ENCODE assay signal across 24 cellular contexts in the genomic region with DNA sequence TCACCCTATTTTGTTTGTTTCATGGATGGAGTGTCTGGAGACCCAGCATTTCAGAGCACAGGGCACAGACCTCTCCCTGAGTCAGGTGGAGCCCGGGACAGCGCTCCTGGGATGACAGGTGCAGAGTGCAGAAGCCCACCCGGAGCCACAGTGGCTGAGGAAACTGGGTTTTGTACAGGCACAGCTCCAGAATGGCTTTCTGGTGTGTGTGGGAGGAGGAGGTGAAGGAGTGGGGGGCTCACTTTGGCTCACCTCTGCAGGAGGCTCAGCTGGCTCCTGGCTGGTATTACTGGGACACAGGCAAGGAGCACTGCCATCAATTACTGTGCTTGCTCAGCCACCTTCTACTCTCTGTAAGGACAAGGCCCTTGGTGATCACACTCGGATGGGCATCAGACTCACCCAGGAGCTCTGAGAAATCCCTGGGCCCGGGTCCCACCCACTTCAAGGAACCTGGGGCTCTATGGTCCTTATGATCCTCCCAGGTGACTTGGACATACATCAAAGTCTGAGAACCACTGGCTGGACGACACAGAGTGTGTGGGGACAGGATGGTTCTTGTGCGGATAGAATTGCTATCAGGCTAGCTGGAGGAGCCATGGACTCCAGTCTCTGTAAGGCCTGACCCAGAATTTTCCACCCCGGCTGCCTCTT.
"Had no signal": no experiment of that assay in that cellular context is flagged by ENCODE, and none has a peak within 500 bp of the region (broad histone marks: within the 10 kb centered on the region; RNA-seq: fewer than 3 reads in every experiment).

No MANE protein-coding gene starts in this region.

- DNase-seq: activated CD4-positive, alpha-beta T cell treated with anti-CD3 and anti-CD28 coated beads for 36 hours; activated CD4-positive, alpha-beta T cell treated with anti-CD3 and anti-CD28 coated beads, Interleukin-2, amount 50 U/mL, for 4 hours; activated CD4-positive, CD25-positive, alpha-beta regulatory T cell; activated gamma-delta T cell treated with Interleukin-2 at 50 U/mL for 16 hours; activated naive CD4-positive, alpha-beta T cell treated with anti-CD3 and anti-CD28 coated beads, Interleukin-2, amount 50 U/mL, for 16 hours; activated T-cell treated with anti-CD3 and anti-CD28 coated beads, Interleukin-2, amount 50 U/mL, for 4 hours; amniotic stem cell; brain microvascular endothelial cell; caudate nucleus; cortex of kidney; effector memory CD8-positive, alpha-beta T cell; erythroblast; mucosa of descending colon; spleen; stimulated activated CD4-positive, alpha-beta T cell treated with anti-CD3 and anti-CD28 coated beads, Interleukin-4, amount 100 ng/mL, for 1 hour; substantia nigra; uterus had no signal

- H3K4me1 ChIP-seq: pancreas, prostate gland, uterus had no signal

- H3K27me3 ChIP-seq: brain microvascular endothelial cell, pancreas, spleen, uterus had no signal

- H3K36me3 ChIP-seq: brain microvascular endothelial cell, neutrophil, pancreas, prostate gland, spleen, uterus had no signal

- ATAC-seq: activated CD4-positive, alpha-beta T cell treated with anti-CD3 and anti-CD28 coated beads for 36 hours; activated T-cell treated with anti-CD3 and anti-CD28 coated beads, Interleukin-2, amount 50 U/mL, for 4 hours; activated T-helper 17 cell treated with anti-CD3 and anti-CD28 coated beads, Interleukin-2, amount 50 U/mL, for 72 hours; effector memory CD8-positive, alpha-beta T cell; left lobe of liver; mucosa of descending colon; natural killer cell treated with Interleukin-12 subunit alpha and Interleukin-12 subunit beta and Interleukin-15 and Interleukin-18, amount 100 ng/mL, for 72 hours; pancreas had no signal

- H3K4me3 ChIP-seq: lung, mucosa of descending colon, pancreas, prostate gland, spleen, uterus had no signal

- H3K9me3 ChIP-seq: mucosa of descending colon, neutrophil, pancreas, prostate gland, spleen, uterus had no signal

- H3K27ac ChIP-seq: brain microvascular endothelial cell, neutrophil, pancreas, prostate gland, uterus had no signal
